Comparison of ENCODE assay signal across 1 cellular context in the genomic region with DNA sequence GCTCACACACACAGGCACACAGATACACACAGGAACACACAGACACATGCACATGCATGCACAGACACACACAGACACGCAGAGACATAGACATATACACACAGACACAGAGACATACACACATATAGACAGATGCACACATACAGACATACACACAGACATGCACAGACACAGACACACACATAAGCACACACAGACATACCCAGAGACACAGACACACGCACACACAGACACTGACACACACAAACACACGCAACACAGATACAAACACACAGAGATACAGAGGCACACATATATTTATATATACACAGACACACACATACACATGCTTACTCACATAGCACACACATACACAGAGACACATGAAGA.
TF ChIP-seq lines count a peak whose summit lies in the region.

No MANE protein-coding gene starts in this region.

TF ChIP-seq in HEK293, 187 proteins besides CTCF, POLR2A, EP300 and RAD21:
- TF ChIP-seq, protein P1, sequence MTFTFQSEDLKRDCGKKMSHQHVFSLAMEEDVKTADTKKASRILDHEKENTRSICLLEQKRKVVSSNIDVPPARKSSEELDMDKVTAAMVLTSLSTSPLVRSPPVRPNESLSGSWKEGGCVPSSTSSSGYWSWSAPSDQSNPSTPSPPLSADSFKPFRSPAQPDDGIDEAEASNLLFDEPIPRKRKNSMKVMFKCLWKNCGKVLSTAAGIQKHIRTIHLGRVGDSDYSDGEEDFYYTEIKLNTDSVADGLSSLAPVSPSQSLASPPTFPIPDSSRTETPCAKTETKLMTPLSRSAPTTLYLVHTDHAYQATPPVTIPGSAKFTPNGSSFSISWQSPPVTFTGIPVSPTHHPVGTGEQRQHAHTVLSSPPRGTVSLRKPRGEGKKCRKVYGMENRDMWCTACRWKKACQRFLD (tag by site-specific recombination; IDR thresholded peaks at IDR 0.05): no peak
- TF ChIP-seq, protein P2, sequence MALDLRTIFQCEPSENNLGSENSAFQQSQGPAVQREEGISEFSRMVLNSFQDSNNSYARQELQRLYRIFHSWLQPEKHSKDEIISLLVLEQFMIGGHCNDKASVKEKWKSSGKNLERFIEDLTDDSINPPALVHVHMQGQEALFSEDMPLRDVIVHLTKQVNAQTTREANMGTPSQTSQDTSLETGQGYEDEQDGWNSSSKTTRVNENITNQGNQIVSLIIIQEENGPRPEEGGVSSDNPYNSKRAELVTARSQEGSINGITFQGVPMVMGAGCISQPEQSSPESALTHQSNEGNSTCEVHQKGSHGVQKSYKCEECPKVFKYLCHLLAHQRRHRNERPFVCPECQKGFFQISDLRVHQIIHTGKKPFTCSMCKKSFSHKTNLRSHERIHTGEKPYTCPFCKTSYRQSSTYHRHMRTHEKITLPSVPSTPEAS (tag by site-specific recombination; IDR thresholded peaks at IDR 0.05): 0 out of 2 replicates have a peak, but pooled peaks have one; percentile 12
- TF ChIP-seq ZNF670 (tag by site-specific recombination; IDR thresholded peaks at IDR 0.05; ENCODE audit: low read depth) (no peak), SCRT2 (tag by site-specific recombination; IDR thresholded peaks at IDR 0.05) (peak; percentile 72; the same call in 1 of the 2 replicates)
TF ChIP-seq in HEK293: peak in this region for 2.
